In genomic region chr17:40417609-40418427, GRCh38 we compare ENCODE assay signal across 8 cellular contexts. TPM values are rescaled to one million over a fixed set of nuclear protein-coding genes. Genes with fewer than 3 reads are reported as not detected.
DNase-seq lines count a peak whose midpoint lies in the region; ATAC-seq and TF ChIP-seq lines count a peak whose summit lies in the region.

A gene with protein sequence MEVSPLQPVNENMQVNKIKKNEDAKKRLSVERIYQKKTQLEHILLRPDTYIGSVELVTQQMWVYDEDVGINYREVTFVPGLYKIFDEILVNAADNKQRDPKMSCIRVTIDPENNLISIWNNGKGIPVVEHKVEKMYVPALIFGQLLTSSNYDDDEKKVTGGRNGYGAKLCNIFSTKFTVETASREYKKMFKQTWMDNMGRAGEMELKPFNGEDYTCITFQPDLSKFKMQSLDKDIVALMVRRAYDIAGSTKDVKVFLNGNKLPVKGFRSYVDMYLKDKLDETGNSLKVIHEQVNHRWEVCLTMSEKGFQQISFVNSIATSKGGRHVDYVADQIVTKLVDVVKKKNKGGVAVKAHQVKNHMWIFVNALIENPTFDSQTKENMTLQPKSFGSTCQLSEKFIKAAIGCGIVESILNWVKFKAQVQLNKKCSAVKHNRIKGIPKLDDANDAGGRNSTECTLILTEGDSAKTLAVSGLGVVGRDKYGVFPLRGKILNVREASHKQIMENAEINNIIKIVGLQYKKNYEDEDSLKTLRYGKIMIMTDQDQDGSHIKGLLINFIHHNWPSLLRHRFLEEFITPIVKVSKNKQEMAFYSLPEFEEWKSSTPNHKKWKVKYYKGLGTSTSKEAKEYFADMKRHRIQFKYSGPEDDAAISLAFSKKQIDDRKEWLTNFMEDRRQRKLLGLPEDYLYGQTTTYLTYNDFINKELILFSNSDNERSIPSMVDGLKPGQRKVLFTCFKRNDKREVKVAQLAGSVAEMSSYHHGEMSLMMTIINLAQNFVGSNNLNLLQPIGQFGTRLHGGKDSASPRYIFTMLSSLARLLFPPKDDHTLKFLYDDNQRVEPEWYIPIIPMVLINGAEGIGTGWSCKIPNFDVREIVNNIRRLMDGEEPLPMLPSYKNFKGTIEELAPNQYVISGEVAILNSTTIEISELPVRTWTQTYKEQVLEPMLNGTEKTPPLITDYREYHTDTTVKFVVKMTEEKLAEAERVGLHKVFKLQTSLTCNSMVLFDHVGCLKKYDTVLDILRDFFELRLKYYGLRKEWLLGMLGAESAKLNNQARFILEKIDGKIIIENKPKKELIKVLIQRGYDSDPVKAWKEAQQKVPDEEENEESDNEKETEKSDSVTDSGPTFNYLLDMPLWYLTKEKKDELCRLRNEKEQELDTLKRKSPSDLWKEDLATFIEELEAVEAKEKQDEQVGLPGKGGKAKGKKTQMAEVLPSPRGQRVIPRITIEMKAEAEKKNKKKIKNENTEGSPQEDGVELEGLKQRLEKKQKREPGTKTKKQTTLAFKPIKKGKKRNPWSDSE (N-terminal part only) (minus strand): TSS chr17:40417896. CDS start chr17:40417791, 105 bp downstream.

- H3K4me3 ChIP-seq in adipocyte (ENCODE audit: low read length) (peak within 1 kb of the TSS; percentile 93), heart left ventricle (peak within 1 kb of the TSS; percentile 37 to 80 (median 60))

- no peaks in the 10 kb centered on the region for H3K27me3 ChIP-seq in adipocyte (replicated peaks; ENCODE audit: control insufficient read depth, insufficient read depth, low read length)
- H3K27me3 ChIP-seq in heart left ventricle = peaks cover 0 to 11% (median 0%) of the 10 kb centered on the region in 9 donors

- no peak for TF ChIP-seq POLR2A in heart left ventricle (IDR thresholded peaks at IDR 0.05)

- no peaks in the 10 kb centered on the region for H3K36me3 Mint-ChIP-seq in T-cell
- peaks cover 9% of the 10 kb centered on the region for H3K36me3 Mint-ChIP-seq in type B pancreatic cell

- ATAC-seq in HG02870 (IDR thresholded peaks at IDR 0.05; ENCODE audit: unreplicated experiment) (peak; percentile 97), T-cell (replicated peaks in 1 of 4) (peak; percentile 98 to 100 (median 99)), heart left ventricle (peak; percentile 99 to 100 (median 100))

- H3K27ac ChIP-seq in heart left ventricle = peak within 1 kb of the TSS in 7 of 12 donors; percentile 12 to 76 (median 39)

- peak within 1 kb of the TSS; percentile 82 to 92 (median 90) for H3K4me3 Mint-ChIP-seq in T-cell
- peak within 1 kb of the TSS; percentile 98 for H3K4me3 Mint-ChIP-seq in type B pancreatic cell

- DNase-seq in GM13977 (ENCODE audit: low spot score) (peak; percentile 99), NCI-H146 (lab: John Stamatoyannopoulos, UW) (peak; percentile 100), T-cell (peak; percentile 81 to 100 (median 94)), adipocyte (ENCODE audit: low read depth) (peak; percentile 100), heart left ventricle (peak; percentile 88 to 99 (median 97)), pons (ENCODE audit: low spot score) (peak; percentile 100), type B pancreatic cell (ENCODE audit: extremely low spot score, unreplicated experiment) (peak; percentile 96)

- TF ChIP-seq CTCF in GM13977 (IDR thresholded peaks at IDR 0.05; ENCODE audit: extremely low read depth, insufficient read depth, missing control alignments) (no peak), heart left ventricle (IDR thresholded peaks at IDR 0.05) (no peak), type B pancreatic cell (conservative IDR thresholded peaks at IDR 0.05) (no peak)

- H3K27me3 Mint-ChIP-seq in T-cell = no peaks in the 10 kb centered on the region
- no peaks in the 10 kb centered on the region for H3K27me3 Mint-ChIP-seq in type B pancreatic cell

- H3K9me3 ChIP-seq in adipocyte (ENCODE audit: control insufficient read depth, low read length) = no peaks in the 10 kb centered on the region
- H3K9me3 ChIP-seq in heart left ventricle = no peaks in the 10 kb centered on the region

- in situ Hi-C loops in GM13977 (cut with MboI; ENCODE audit: low pct_unique_long_range_greater_than_20kb, low sequenced_read_pairs, unreplicated experiment) = no loop called here

- CTCF ChIA-PET in T-cell (lab: Charles Lee) = interaction anchor here (0.6 to 4.9 kb wide), 38 partner anchors 9 to 1913 kb away, joined by 3 to 44 read pairs (median 3); partner anchors contain the start of gene WIPF2 (in 1 of the 2)

- H3K4me1 ChIP-seq in adipocyte (ENCODE audit: control insufficient read depth, insufficient read depth, low read length) = peaks cover 29% of the 10 kb centered on the region
- H3K4me1 ChIP-seq in heart left ventricle = peaks cover 0 to 39% (median 9%) of the 10 kb centered on the region in 12 donors

- WGBS in heart left ventricle, 4 donors = 0 to 1% (median 0%) methylated on average over 34 to 49 of the region's 49 CpGs

- H3K9me3 Mint-ChIP-seq in T-cell (no peaks in the 10 kb centered on the region), type B pancreatic cell (no peaks in the 10 kb centered on the region)

- POLR2A ChIA-PET in T-cell (lab: Charles Lee) = interaction anchor here (0.5 to 1.1 kb wide), 9 partner anchors 9 to 401 kb away, joined by 3 to 10 read pairs (median 4); no protein-coding TSS in a partner anchor

- peak within 1 kb of the TSS; percentile 80 for H3K9ac ChIP-seq in adipocyte (ENCODE audit: low read length)

- H3K36me3 ChIP-seq in adipocyte (ENCODE audit: control insufficient read depth, insufficient read depth, low read length, severe bottlenecking) (no peaks in the 10 kb centered on the region), heart left ventricle (no peaks in the 10 kb centered on the region)

- intact Hi-C loops in heart left ventricle (cut with DNase I) = loop anchor here (2.0 to 10.0 kb wide), 10 partner anchors 56 to 223 kb away; partner anchors contain the start of genes RARA (in 5 of the 10) and GJD3 (in 4 of the 10)

- H3K4me1 Mint-ChIP-seq in T-cell (peaks cover 27 to 30% (median 28%) of the 10 kb centered on the region in 3 donors), type B pancreatic cell (ENCODE audit: unreplicated experiment) (peaks cover 28% of the 10 kb centered on the region)

- H3K27ac Mint-ChIP-seq in T-cell = peak within 1 kb of the TSS; percentile 88 to 91
- peak within 1 kb of the TSS; percentile 84 for H3K27ac Mint-ChIP-seq in type B pancreatic cell

RNA-seq across cellular contexts. Expression of the gene that starts here (rescaled TPM):
- 1 to 10 TPM; 2.3 to 4.2 (median 2.7) TPM for total RNA-seq in T-cell
- total RNA-seq in heart left ventricle = 10 to 100 TPM in 1 of 9 donors, 1 to 10 TPM in 5, under 1 TPM in 3; 0.39 to 28.9 (median 1.7) TPM
- under 1 TPM; 0.11 to 0.28 TPM for polyA plus RNA-seq in heart left ventricle
- total RNA-seq in type B pancreatic cell (ENCODE audit: low replicate concordance) = 65.8 and 248 TPM in 2 replicates

Comparison
In these comparisons a context has a peak if more than half of its experiments do, and no peak if none do; other contexts are left out.
1. Peak in every context shown above with its lines: DNase-seq, ATAC-seq, H3K4me3 ChIP-seq and H3K27ac ChIP-seq.